In genomic region chr3:157819415-157819814, GRCh38 we compare ENCODE assay signal across 24 cellular contexts.
DNase-seq lines count a peak whose midpoint lies in the region; ATAC-seq and TF ChIP-seq lines count a peak whose summit lies in the region.
"Had no signal": no experiment of that assay in that cellular context is flagged by ENCODE, and none has a peak within 500 bp of the region (broad histone marks: within the 10 kb centered on the region; RNA-seq: fewer than 3 reads in every experiment).

No MANE protein-coding gene starts in this region.

- CTCF ChIA-PET in WTC11 (lab: Charles Lee), result interaction anchor here (0.7 to 2.0 kb wide), 4 partner anchors 64 to 728 kb away, joined by 3 to 8 read pairs (median 3); no protein-coding TSS in a partner anchor
- CTCF ChIA-PET in MCF 10A (lab: Yijun Ruan, JAX), result no interaction called here

- 14 to 20% methylated on average over 5 of the region's 5 CpGs for WGBS in testis, 2 donors

- H3K36me3 Mint-ChIP-seq in WTC11 (no peaks in the 10 kb centered on the region), MCF 10A (ENCODE audit: insufficient read depth, unreplicated experiment) (no peaks in the 10 kb centered on the region)
- H3K36me3 Mint-ChIP-seq: CD4-positive, CD25-positive, alpha-beta regulatory T cell had no signal

- peak; percentile 24 for ATAC-seq in left ventricle myocardium superior
- peak; percentile 45 for ATAC-seq in WTC11
- no peak for ATAC-seq in HG03432 (IDR thresholded peaks at IDR 0.05; ENCODE audit: unreplicated experiment)

- H3K27me3 Mint-ChIP-seq in WTC11 (ENCODE audit: low read depth), result no peaks in the 10 kb centered on the region; the same call in 1 of the 2 replicates
- H3K27me3 Mint-ChIP-seq in MCF 10A (ENCODE audit: insufficient read depth, unreplicated experiment), result no peaks in the 10 kb centered on the region
- H3K27me3 Mint-ChIP-seq: CD4-positive, CD25-positive, alpha-beta regulatory T cell had no signal

- H3K27me3 ChIP-seq in right atrium auricular region (no peaks in the 10 kb centered on the region), iPS-20b (ENCODE audit: insufficient read depth, low read length) (no peaks in the 10 kb centered on the region), testis (no peaks in the 10 kb centered on the region)

- intact Hi-C loops in left ventricle myocardium superior (cut with micrococcal nuclease) (no loop called here), testis (cut with DNase I; ENCODE audit: low total_unique reads) (no loop called here), MCF 10A (cut with micrococcal nuclease) (no loop called here)

- H3K4me3 Mint-ChIP-seq in WTC11, result no peak overlapping the region
- H3K4me3 Mint-ChIP-seq in MCF 10A (ENCODE audit: unreplicated experiment), result no peak overlapping the region
- H3K4me3 Mint-ChIP-seq: CD4-positive, CD25-positive, alpha-beta regulatory T cell had no signal

- H3K4me1 Mint-ChIP-seq in WTC11 (peaks cover 20% of the 10 kb centered on the region), MCF 10A (ENCODE audit: insufficient read depth, unreplicated experiment) (no peaks in the 10 kb centered on the region)
- H3K4me1 Mint-ChIP-seq: CD4-positive, CD25-positive, alpha-beta regulatory T cell had no signal

- H3K27ac ChIP-seq in right atrium auricular region (no peak overlapping the region), iPS-20b (ENCODE audit: low read length) (no peak overlapping the region), testis (peak overlapping the region in 1 of 2 donors; percentile 18)
- H3K27ac ChIP-seq: KMS-11, RWPE1 had no signal

- no peak for TF ChIP-seq POLR2A in testis (IDR thresholded peaks at IDR 0.05)

- H3K27ac Mint-ChIP-seq in WTC11, result peak overlapping the region; percentile 84
- H3K27ac Mint-ChIP-seq in MCF 10A (ENCODE audit: low read depth, unreplicated experiment), result no peak overlapping the region
- H3K27ac Mint-ChIP-seq: CD4-positive, CD25-positive, alpha-beta regulatory T cell had no signal

- peak overlapping the region; percentile 28; the same call in 1 of the 2 replicates for H3K9ac ChIP-seq in iPS-20b (ENCODE audit: low read depth, low read length)
- H3K9ac ChIP-seq: KMS-11, SK-N-SH had no signal

- TF ChIP-seq CTCF in right atrium auricular region (IDR thresholded peaks at IDR 0.05) (no peak), WTC11 (IDR thresholded peaks at IDR 0.05) (no peak), testis (IDR thresholded peaks at IDR 0.05) (no peak), MCF 10A (IDR thresholded peaks at IDR 0.05; ENCODE audit: unreplicated experiment) (no peak)

- H3K4me1 ChIP-seq in right atrium auricular region (no peaks in the 10 kb centered on the region), iPS-20b (ENCODE audit: insufficient read depth, low read length) (peaks cover 6% of the 10 kb centered on the region; the same call in 1 of the 2 replicates), testis (no peaks in the 10 kb centered on the region)

- no TSS peak for BruUV-seq in MCF 10A (replicated peaks; lab: Mats Ljungman, UMichigan)

- H3K9me3 ChIP-seq in right atrium auricular region, result no peaks in the 10 kb centered on the region
- no peaks in the 10 kb centered on the region for H3K9me3 ChIP-seq in iPS-20b (ENCODE audit: insufficient read depth, low read depth, low read length)
- H3K9me3 ChIP-seq in testis, result no peaks in the 10 kb centered on the region
- H3K9me3 ChIP-seq: SK-N-SH had no signal

- H3K4me3 ChIP-seq in right atrium auricular region (no peak overlapping the region), iPS-20b (ENCODE audit: low read length) (no peak overlapping the region; the same call in 1 of the 2 replicates), testis (no peak overlapping the region)

- no peak for DNase-seq in left ventricle myocardium superior
- no peak for DNase-seq in right atrium auricular region (ENCODE audit: low spot score)
- DNase-seq in WTC11 (ENCODE audit: low spot score), result no peak
- peak; percentile 30 for DNase-seq in testis
- DNase-seq in activated effector memory CD4-positive, alpha-beta T cell treated with Interleukin-2 at 50 U/mL for 16 hours, result no peak
- no peak for DNase-seq in MCF 10A (ENCODE audit: unreplicated experiment)
- DNase-seq: 8988T; CD4-positive, CD25-positive, alpha-beta regulatory T cell; DMS 273 treated with DMSO at 0.1 percent for 48 hours; DMS79 treated with DMSO at 0.1 percent for 48 hours; IMR-90; NCI-H1105; NCI-H146; NCI-H2029 treated with DMSO at 0.1 percent for 48 hours; NCI-H226; NCI-H524; NCI-H774; NK-92 treated with Interleukin-12 subunit alpha and Interleukin-12 subunit beta, amount 100 ng/mL, for 24 hours; SIG-M5; SK-N-SH had no signal

- H3K36me3 ChIP-seq in right atrium auricular region (no peaks in the 10 kb centered on the region), iPS-20b (ENCODE audit: insufficient read depth, low read depth, low read length) (no peaks in the 10 kb centered on the region), testis (ENCODE audit: low read depth, missing control alignments) (no peaks in the 10 kb centered on the region)

- no peaks in the 10 kb centered on the region for H3K9me3 Mint-ChIP-seq in WTC11
- no peaks in the 10 kb centered on the region for H3K9me3 Mint-ChIP-seq in MCF 10A (ENCODE audit: unreplicated experiment)

- POLR2A ChIA-PET in WTC11 (lab: Charles Lee) (no interaction called here), MCF 10A (lab: Yijun Ruan, JAX) (interaction anchor here (0.7 kb wide), 1 partner anchor 825 kb away, joined by 4 read pairs; the partner anchor contains the start of gene GFM1)

TF ChIP-seq in WTC11, 78 proteins besides CTCF, POLR2A, EP300 and RAD21 (continues in another document):
- TF ChIP-seq HMGA2 (CRISPR knock-in tag; IDR thresholded peaks at IDR 0.05) (no peak), OVOL2 (CRISPR knock-in tag; IDR thresholded peaks at IDR 0.05; ENCODE audit: borderline replicate concordance) (no peak), CBFB (CRISPR knock-in tag; IDR thresholded peaks at IDR 0.05; ENCODE audit: low read depth) (no peak), KAT7 (CRISPR knock-in tag; IDR thresholded peaks at IDR 0.05; ENCODE audit: borderline replicate concordance) (no peak), HMGXB4 (CRISPR knock-in tag; IDR thresholded peaks at IDR 0.05) (no peak), SP1 (CRISPR knock-in tag; conservative IDR thresholded peaks at IDR 0.05) (no peak), ZNF317 (CRISPR knock-in tag; IDR thresholded peaks at IDR 0.05; ENCODE audit: borderline replicate concordance, low read depth) (no peak), ZNF281 (CRISPR knock-in tag; IDR thresholded peaks at IDR 0.05) (no peak)
- TF ChIP-seq, protein P1, sequence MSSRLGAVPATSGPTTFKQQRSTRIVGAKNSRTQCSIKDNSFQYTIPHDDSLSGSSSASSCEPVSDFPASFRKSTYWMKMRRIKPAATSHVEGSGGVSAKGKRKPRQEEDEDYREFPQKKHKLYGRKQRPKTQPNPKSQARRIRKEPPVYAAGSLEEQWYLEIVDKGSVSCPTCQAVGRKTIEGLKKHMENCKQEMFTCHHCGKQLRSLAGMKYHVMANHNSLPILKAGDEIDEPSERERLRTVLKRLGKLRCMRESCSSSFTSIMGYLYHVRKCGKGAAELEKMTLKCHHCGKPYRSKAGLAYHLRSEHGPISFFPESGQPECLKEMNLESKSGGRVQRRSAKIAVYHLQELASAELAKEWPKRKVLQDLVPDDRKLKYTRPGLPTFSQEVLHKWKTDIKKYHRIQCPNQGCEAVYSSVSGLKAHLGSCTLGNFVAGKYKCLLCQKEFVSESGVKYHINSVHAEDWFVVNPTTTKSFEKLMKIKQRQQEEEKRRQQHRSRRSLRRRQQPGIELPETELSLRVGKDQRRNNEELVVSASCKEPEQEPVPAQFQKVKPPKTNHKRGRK (CRISPR knock-in tag; IDR thresholded peaks at IDR 0.05; ENCODE audit: borderline replicate concordance), result no peak
